In genomic region chr3:18111702-18112311, GRCh38 we compare ENCODE assay signal across 8 cellular contexts.
DNase-seq lines count a peak whose midpoint lies in the region; ATAC-seq, FAIRE-seq and TF ChIP-seq lines count a peak whose summit lies in the region.

No MANE protein-coding gene starts in this region.

- no peaks in the 10 kb centered on the region for H3K4me1 ChIP-seq in left ventricle myocardium inferior

- H3K9me3 ChIP-seq in left ventricle myocardium inferior (replicated peaks) (no peaks in the 10 kb centered on the region), KOPT-K1 (ENCODE audit: insufficient read depth, low read length, poor library complexity, severe bottlenecking) (peaks cover 6% of the 10 kb centered on the region)

- H3K27ac ChIP-seq in left ventricle myocardium inferior (replicated peaks) (no peak overlapping the region), KOPT-K1 (ENCODE audit: low read depth, low read length, poor library complexity, severe bottlenecking) (peak overlapping the region; percentile 79)

- DNase-seq in left ventricle myocardium inferior (peak; percentile 21), left cardiac atrium (no peak), H54 (ENCODE audit: insufficient read length, low spot score) (peak; percentile 25), astrocyte of the hippocampus (ENCODE audit: low read depth, low spot score) (peak; percentile 7), type B pancreatic cell (ENCODE audit: extremely low spot score, unreplicated experiment) (no peak), SKM-1 (lab: John Stamatoyannopoulos, UW; ENCODE audit: unreplicated experiment) (no peak)
- no peak for DNase-seq in stimulated activated naive CD4-positive, alpha-beta T cell treated with Interleukin-2 at 50 U/mL for 16 hours (lab: John Stamatoyannopoulos, UW)

- FAIRE-seq in H54 (lab: Jason Lieb, UNC): peak; percentile 83

- H3K36me3 Mint-ChIP-seq in type B pancreatic cell: no peaks in the 10 kb centered on the region

- ATAC-seq in left cardiac atrium: no peak

- TF ChIP-seq POLR2A in H54 (IDR thresholded peaks at IDR 0.05; ENCODE audit: low read depth, low read length): no peak

- peaks cover 20% of the 10 kb centered on the region for H3K4me1 Mint-ChIP-seq in type B pancreatic cell (ENCODE audit: unreplicated experiment)

- H3K27me3 Mint-ChIP-seq in type B pancreatic cell: no peaks in the 10 kb centered on the region

- no peak overlapping the region for H3K4me3 ChIP-seq in left ventricle myocardium inferior

- no peaks in the 10 kb centered on the region for H3K9me3 Mint-ChIP-seq in type B pancreatic cell

- no peaks in the 10 kb centered on the region for H3K27me3 ChIP-seq in left ventricle myocardium inferior (ENCODE audit: low read depth)

- TF ChIP-seq CTCF in left ventricle myocardium inferior (IDR thresholded peaks at IDR 0.05; ENCODE audit: borderline replicate concordance): no peak
- no peak for TF ChIP-seq CTCF in type B pancreatic cell (conservative IDR thresholded peaks at IDR 0.05)

- intact Hi-C loops in left ventricle myocardium inferior (cut with micrococcal nuclease): no loop called here
- intact Hi-C loops in left cardiac atrium (cut with DNase I): no loop called here

- peak overlapping the region; percentile 43 for H3K4me3 Mint-ChIP-seq in type B pancreatic cell

- peak overlapping the region; percentile 66 for H3K27ac Mint-ChIP-seq in type B pancreatic cell

- H3K36me3 ChIP-seq in left ventricle myocardium inferior (no peaks in the 10 kb centered on the region), KOPT-K1 (ENCODE audit: insufficient read depth, low read length) (peaks cover 12% of the 10 kb centered on the region; the same call in 1 of the 2 replicates)

Comparison
In these comparisons a context has a peak if more than half of its experiments do, and no peak if none do; other contexts are left out.
1. DNase-seq: peak in left ventricle myocardium inferior (single experiment), H54 (single experiment) and astrocyte of the hippocampus (single experiment); none in left cardiac atrium (single experiment), type B pancreatic cell (single experiment), stimulated activated naive CD4-positive, alpha-beta T cell treated with Interleukin-2 at 50 U/mL for 16 hours (single experiment) and SKM-1 (single experiment).